7 cellular contexts compared by ENCODE assay signal in genomic region chr19:10107817-10108367, GRCh38. TPM values are rescaled to one million over a fixed set of nuclear protein-coding genes. Genes with fewer than 3 reads are reported as not detected.
DNase-seq lines count a peak whose midpoint lies in the region; ATAC-seq and TF ChIP-seq lines count a peak whose summit lies in the region.
"Had no signal": no experiment of that assay in that cellular context is flagged by ENCODE, and none has a peak within 500 bp of the region (broad histone marks: within the 10 kb centered on the region; RNA-seq: fewer than 3 reads in every experiment).

No MANE protein-coding gene starts in this region.

- POLR2A ChIA-PET in activated CD4-positive, alpha-beta T cell treated with anti-CD3 and anti-CD28 coated beads, Interleukin-2, amount 10 ng/mL, durations not matched to agents 7 days and 5 days (lab: Charles Lee) = no interaction called here
- POLR2A ChIA-PET in activated CD4-positive, alpha-beta memory T cell treated with anti-CD3 and anti-CD28 coated beads, Interleukin-2, amount 10 ng/mL, durations not matched to agents 7 days and 5 days (lab: Charles Lee) = interaction anchor here (1.1 to 7.8 kb wide), 3 partner anchors 8 to 35 kb away, joined by 6 to 96 read pairs (median 14); partner anchors contain the start of genes EIF3G and P2RY11

- no peaks in the 10 kb centered on the region for H3K9me3 Mint-ChIP-seq in activated CD4-positive, alpha-beta T cell treated with anti-CD3 and anti-CD28 coated beads, Interleukin-2, amount 10 ng/mL, durations not matched to agents 7 days and 5 days
- H3K9me3 Mint-ChIP-seq in activated CD4-positive, alpha-beta memory T cell treated with anti-CD3 and anti-CD28 coated beads, Interleukin-2, amount 10 ng/mL, durations not matched to agents 7 days and 5 days = no peaks in the 10 kb centered on the region
- no peaks in the 10 kb centered on the region for H3K9me3 Mint-ChIP-seq in progenitor cell of endocrine pancreas (ENCODE audit: low read depth)

- peak overlapping the region; percentile 95 for H3K27ac Mint-ChIP-seq in activated CD4-positive, alpha-beta T cell treated with anti-CD3 and anti-CD28 coated beads, Interleukin-2, amount 10 ng/mL, durations not matched to agents 7 days and 5 days
- peak overlapping the region; percentile 69 for H3K27ac Mint-ChIP-seq in activated CD4-positive, alpha-beta memory T cell treated with anti-CD3 and anti-CD28 coated beads, Interleukin-2, amount 10 ng/mL, durations not matched to agents 7 days and 5 days
- no peak overlapping the region for H3K27ac Mint-ChIP-seq in progenitor cell of endocrine pancreas

- H3K27me3 Mint-ChIP-seq in activated CD4-positive, alpha-beta T cell treated with anti-CD3 and anti-CD28 coated beads, Interleukin-2, amount 10 ng/mL, durations not matched to agents 7 days and 5 days = no peaks in the 10 kb centered on the region
- no peaks in the 10 kb centered on the region for H3K27me3 Mint-ChIP-seq in activated CD4-positive, alpha-beta memory T cell treated with anti-CD3 and anti-CD28 coated beads, Interleukin-2, amount 10 ng/mL, durations not matched to agents 7 days and 5 days
- no peaks in the 10 kb centered on the region for H3K27me3 Mint-ChIP-seq in progenitor cell of endocrine pancreas

- H3K4me1 Mint-ChIP-seq in activated CD4-positive, alpha-beta T cell treated with anti-CD3 and anti-CD28 coated beads, Interleukin-2, amount 10 ng/mL, durations not matched to agents 7 days and 5 days = peaks cover 72% of the 10 kb centered on the region
- H3K4me1 Mint-ChIP-seq in activated CD4-positive, alpha-beta memory T cell treated with anti-CD3 and anti-CD28 coated beads, Interleukin-2, amount 10 ng/mL, durations not matched to agents 7 days and 5 days = peaks cover 82% of the 10 kb centered on the region
- peaks cover 8% of the 10 kb centered on the region for H3K4me1 Mint-ChIP-seq in progenitor cell of endocrine pancreas (ENCODE audit: low read depth)

- DNase-seq in activated CD4-positive, alpha-beta T cell treated with anti-CD3 and anti-CD28 coated beads, Interleukin-2, amount 10 ng/mL, durations not matched to agents 7 days and 5 days = no peak
- no peak for DNase-seq in activated CD4-positive, alpha-beta T cell treated with anti-CD3 and anti-CD28 coated beads for 48 hours
- DNase-seq in activated CD4-positive, alpha-beta memory T cell treated with anti-CD3 and anti-CD28 coated beads, Interleukin-2, amount 10 ng/mL, durations not matched to agents 7 days and 5 days = no peak
- DNase-seq in progenitor cell of endocrine pancreas (ENCODE audit: low spot score, unreplicated experiment) (no peak), NCI-H524 treated with DMSO at 0.1 percent for 48 hours (lab: John Stamatoyannopoulos, UW) (no peak), omental fat pad (ENCODE audit: low spot score) (no peak)
- DNase-seq: NCI-H446 had no signal

- ATAC-seq in omental fat pad (ENCODE audit: low FRiP score) = no peak

- CTCF ChIA-PET in activated CD4-positive, alpha-beta T cell treated with anti-CD3 and anti-CD28 coated beads, Interleukin-2, amount 10 ng/mL, durations not matched to agents 7 days and 5 days (lab: Charles Lee) = interaction anchor here (0.7 to 2.5 kb wide), 7 partner anchors 9 to 166 kb away, joined by 3 to 13 read pairs (median 7); partner anchors contain the start of gene EIF3G
- CTCF ChIA-PET in activated CD4-positive, alpha-beta memory T cell treated with anti-CD3 and anti-CD28 coated beads, Interleukin-2, amount 10 ng/mL, durations not matched to agents 7 days and 5 days (lab: Charles Lee) = interaction anchor here (1.1 to 9.3 kb wide), 5 partner anchors 10 to 281 kb away, joined by 3 to 72 read pairs (median 5); partner anchors contain the start of gene EIF3G

- H3K36me3 Mint-ChIP-seq in activated CD4-positive, alpha-beta T cell treated with anti-CD3 and anti-CD28 coated beads, Interleukin-2, amount 10 ng/mL, durations not matched to agents 7 days and 5 days (ENCODE audit: low read depth) = peaks cover 41% of the 10 kb centered on the region
- peaks cover 55% of the 10 kb centered on the region for H3K36me3 Mint-ChIP-seq in activated CD4-positive, alpha-beta memory T cell treated with anti-CD3 and anti-CD28 coated beads, Interleukin-2, amount 10 ng/mL, durations not matched to agents 7 days and 5 days (ENCODE audit: low read depth)
- H3K36me3 Mint-ChIP-seq in progenitor cell of endocrine pancreas (ENCODE audit: insufficient read depth) = peaks cover 8% of the 10 kb centered on the region

- H3K4me3 Mint-ChIP-seq in activated CD4-positive, alpha-beta T cell treated with anti-CD3 and anti-CD28 coated beads, Interleukin-2, amount 10 ng/mL, durations not matched to agents 7 days and 5 days = peak overlapping the region; percentile 83
- peak overlapping the region; percentile 88 for H3K4me3 Mint-ChIP-seq in activated CD4-positive, alpha-beta memory T cell treated with anti-CD3 and anti-CD28 coated beads, Interleukin-2, amount 10 ng/mL, durations not matched to agents 7 days and 5 days
- peak overlapping the region; percentile 74 for H3K4me3 Mint-ChIP-seq in progenitor cell of endocrine pancreas (ENCODE audit: low read depth)

- TF ChIP-seq CTCF in progenitor cell of endocrine pancreas (IDR thresholded peaks at IDR 0.05; ENCODE audit: unreplicated experiment) (no peak), omental fat pad (IDR thresholded peaks at IDR 0.05) (no peak)

RNA-seq across cellular contexts. Expression of gene PPAN, which starts 1.7 kb away (rescaled TPM):
- 10 to 100 TPM; 77.8 to 77.9 TPM for total RNA-seq in activated CD4-positive, alpha-beta T cell treated with anti-CD3 and anti-CD28 coated beads, Interleukin-2, amount 10 ng/mL, durations not matched to agents 7 days and 5 days
- total RNA-seq in activated CD4-positive, alpha-beta memory T cell treated with anti-CD3 and anti-CD28 coated beads, Interleukin-2, amount 10 ng/mL, durations not matched to agents 7 days and 5 days = 10 to 100 TPM; 74.3 to 75.6 TPM
- 51.5 and 54.8 TPM in 2 replicates for total RNA-seq in progenitor cell of endocrine pancreas
- 10 to 100 TPM; 25.0 to 79.7 (median 32.0) TPM for total RNA-seq in omental fat pad

RNA-seq across cellular contexts. Expression of gene P2RY11, which starts 3.6 kb away (rescaled TPM):
- total RNA-seq in activated CD4-positive, alpha-beta T cell treated with anti-CD3 and anti-CD28 coated beads, Interleukin-2, amount 10 ng/mL, durations not matched to agents 7 days and 5 days = 10 to 100 TPM; 39.1 to 43.1 TPM
- 10 to 100 TPM; 33.2 to 33.5 TPM for total RNA-seq in activated CD4-positive, alpha-beta memory T cell treated with anti-CD3 and anti-CD28 coated beads, Interleukin-2, amount 10 ng/mL, durations not matched to agents 7 days and 5 days
- total RNA-seq in progenitor cell of endocrine pancreas (20.5 and 23.7 TPM in 2 replicates), omental fat pad (10 to 100 TPM in 1 of 4 donors, 1 to 10 TPM in 3; 2.7 to 18.7 (median 4.7) TPM)

RNA-seq across cellular contexts. Expression of gene ANGPTL6, which starts 5.4 kb away (rescaled TPM):
- 1 to 10 TPM in 1 of 2 experiments, under 1 TPM in 1; 0.99 to 1.3 TPM for total RNA-seq in activated CD4-positive, alpha-beta T cell treated with anti-CD3 and anti-CD28 coated beads, Interleukin-2, amount 10 ng/mL, durations not matched to agents 7 days and 5 days
- total RNA-seq in activated CD4-positive, alpha-beta memory T cell treated with anti-CD3 and anti-CD28 coated beads, Interleukin-2, amount 10 ng/mL, durations not matched to agents 7 days and 5 days = 1 to 10 TPM; 2.4 TPM
- total RNA-seq in progenitor cell of endocrine pancreas (not detected in 2 replicates), omental fat pad (under 1 TPM in 3 of 4 donors, not detected in 1; 0.31 to 0.84 (median 0.37) TPM)

RNA-seq across cellular contexts. Expression of gene EIF3G, which starts 11.8 kb away (rescaled TPM):
- 100 to 1,000 TPM; 228 to 230 TPM for total RNA-seq in activated CD4-positive, alpha-beta T cell treated with anti-CD3 and anti-CD28 coated beads, Interleukin-2, amount 10 ng/mL, durations not matched to agents 7 days and 5 days
- total RNA-seq in activated CD4-positive, alpha-beta memory T cell treated with anti-CD3 and anti-CD28 coated beads, Interleukin-2, amount 10 ng/mL, durations not matched to agents 7 days and 5 days = 100 to 1,000 TPM; 202 to 203 TPM
- total RNA-seq in progenitor cell of endocrine pancreas = 216 and 220 TPM in 2 replicates
- total RNA-seq in omental fat pad = 100 to 1,000 TPM; 223 to 282 (median 242) TPM

RNA-seq across cellular contexts. Expression of gene SHFL, which starts 21.8 kb away (rescaled TPM):
- 100 to 1,000 TPM; 100 to 108 TPM for total RNA-seq in activated CD4-positive, alpha-beta T cell treated with anti-CD3 and anti-CD28 coated beads, Interleukin-2, amount 10 ng/mL, durations not matched to agents 7 days and 5 days
- total RNA-seq in activated CD4-positive, alpha-beta memory T cell treated with anti-CD3 and anti-CD28 coated beads, Interleukin-2, amount 10 ng/mL, durations not matched to agents 7 days and 5 days = 100 to 1,000 TPM; 103 to 108 TPM
- total RNA-seq in progenitor cell of endocrine pancreas (2.2 and 3.0 TPM in 2 replicates), omental fat pad (10 to 100 TPM; 20.7 to 36.7 (median 27.7) TPM)
